Comparison of ENCODE assay signal across 1 cellular context in genomic region chr20:50198211-50198666, GRCh38.
TF ChIP-seq lines count a peak whose summit lies in the region.

No MANE protein-coding gene starts in this region.

TF ChIP-seq in GM23338, 12 proteins besides CTCF, POLR2A, EP300 and RAD21 (continued from another document):
- TF ChIP-seq, protein P1, sequence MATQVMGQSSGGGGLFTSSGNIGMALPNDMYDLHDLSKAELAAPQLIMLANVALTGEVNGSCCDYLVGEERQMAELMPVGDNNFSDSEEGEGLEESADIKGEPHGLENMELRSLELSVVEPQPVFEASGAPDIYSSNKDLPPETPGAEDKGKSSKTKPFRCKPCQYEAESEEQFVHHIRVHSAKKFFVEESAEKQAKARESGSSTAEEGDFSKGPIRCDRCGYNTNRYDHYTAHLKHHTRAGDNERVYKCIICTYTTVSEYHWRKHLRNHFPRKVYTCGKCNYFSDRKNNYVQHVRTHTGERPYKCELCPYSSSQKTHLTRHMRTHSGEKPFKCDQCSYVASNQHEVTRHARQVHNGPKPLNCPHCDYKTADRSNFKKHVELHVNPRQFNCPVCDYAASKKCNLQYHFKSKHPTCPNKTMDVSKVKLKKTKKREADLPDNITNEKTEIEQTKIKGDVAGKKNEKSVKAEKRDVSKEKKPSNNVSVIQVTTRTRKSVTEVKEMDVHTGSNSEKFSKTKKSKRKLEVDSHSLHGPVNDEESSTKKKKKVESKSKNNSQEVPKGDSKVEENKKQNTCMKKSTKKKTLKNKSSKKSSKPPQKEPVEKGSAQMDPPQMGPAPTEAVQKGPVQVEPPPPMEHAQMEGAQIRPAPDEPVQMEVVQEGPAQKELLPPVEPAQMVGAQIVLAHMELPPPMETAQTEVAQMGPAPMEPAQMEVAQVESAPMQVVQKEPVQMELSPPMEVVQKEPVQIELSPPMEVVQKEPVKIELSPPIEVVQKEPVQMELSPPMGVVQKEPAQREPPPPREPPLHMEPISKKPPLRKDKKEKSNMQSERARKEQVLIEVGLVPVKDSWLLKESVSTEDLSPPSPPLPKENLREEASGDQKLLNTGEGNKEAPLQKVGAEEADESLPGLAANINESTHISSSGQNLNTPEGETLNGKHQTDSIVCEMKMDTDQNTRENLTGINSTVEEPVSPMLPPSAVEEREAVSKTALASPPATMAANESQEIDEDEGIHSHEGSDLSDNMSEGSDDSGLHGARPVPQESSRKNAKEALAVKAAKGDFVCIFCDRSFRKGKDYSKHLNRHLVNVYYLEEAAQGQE (IDR thresholded peaks at IDR 0.05; ENCODE audit: unreplicated experiment): no peak
- TF ChIP-seq JUNB (IDR thresholded peaks at IDR 0.05; ENCODE audit: unreplicated experiment): no peak
- no peak for TF ChIP-seq POLR2AphosphoS5 (IDR thresholded peaks at IDR 0.05; ENCODE audit: low read depth)
- no peak for TF ChIP-seq EZH2phosphoT487 (IDR thresholded peaks at IDR 0.05; ENCODE audit: unreplicated experiment)
- TF ChIP-seq NANOG (IDR thresholded peaks at IDR 0.05; ENCODE audit: borderline replicate concordance): no peak
- TF ChIP-seq CREB1 (CRISPR knock-in tag; IDR thresholded peaks at IDR 0.05; ENCODE audit: low read depth): no peak
- no peak for TF ChIP-seq ZNF114 (CRISPR knock-in tag; IDR thresholded peaks at IDR 0.05)
- no peak for TF ChIP-seq ZNF462 (CRISPR knock-in tag; IDR thresholded peaks at IDR 0.05)
- no peak for TF ChIP-seq EZH2 (IDR thresholded peaks at IDR 0.05; ENCODE audit: low read depth, unreplicated experiment)
- no peak for TF ChIP-seq STAT1 (IDR thresholded peaks at IDR 0.05; ENCODE audit: unreplicated experiment)
